32 cellular contexts compared by ENCODE assay signal in the genomic region with DNA sequence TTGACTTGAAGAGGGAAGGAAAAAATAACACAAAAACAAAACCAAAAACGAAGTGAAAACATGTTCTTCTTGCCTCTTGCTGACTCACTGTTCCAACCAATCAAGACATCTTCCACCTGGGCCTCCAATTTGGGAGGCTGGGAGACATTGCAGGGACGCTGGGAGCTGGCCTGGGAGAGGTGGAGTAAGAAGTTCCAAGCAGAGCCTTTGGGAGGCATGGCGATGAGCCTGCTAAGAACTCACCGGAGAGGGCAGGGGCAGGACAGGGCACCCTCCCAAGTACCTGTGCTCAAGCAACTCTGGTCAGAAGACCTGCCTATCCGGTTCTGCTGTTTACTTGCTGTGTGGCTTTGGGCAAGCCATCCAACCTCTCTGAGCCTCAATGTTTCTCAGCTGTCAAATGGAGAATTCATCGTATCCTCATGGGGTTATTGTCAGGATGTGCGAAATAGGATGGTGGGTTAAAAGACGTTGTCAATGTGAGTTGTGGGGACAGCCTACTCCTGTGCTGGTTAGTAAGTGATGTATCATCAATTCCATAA. TPM values are rescaled to one million over a fixed set of nuclear protein-coding genes. Genes with fewer than 3 reads are reported as not detected.
"Had no signal": no experiment of that assay in that cellular context is flagged by ENCODE, and none has a peak within 500 bp of the region (broad histone marks: within the 10 kb centered on the region; RNA-seq: fewer than 3 reads in every experiment).

No MANE protein-coding gene starts in this region.

- H3K27ac Mint-ChIP-seq: immature natural killer cell; naive thymus-derived CD4-positive, alpha-beta T cell; natural killer cell treated with Interleukin-12 subunit alpha and Interleukin-12 subunit beta and Interleukin-15 and Interleukin-18, amount 100 ng/mL, for 72 hours; stimulated activated naive B cell treated with anti-CD40 and anti-IgM and Interleukin-4, amounts not matched to agents 10 μg/mL and 1 μg/mL and 100 μg/mL, for 72 hours had no signal

- H3K9me3 Mint-ChIP-seq: immature natural killer cell; natural killer cell treated with Interleukin-12 subunit alpha and Interleukin-12 subunit beta and Interleukin-15 and Interleukin-18, amount 100 ng/mL, for 72 hours had no signal

- H3K9me3 ChIP-seq: heart left ventricle, left ventricle myocardium inferior, mucosa of descending colon, pancreas, prostate gland, stomach, testis, thyroid gland, upper lobe of right lung had no signal

- H3K36me3 Mint-ChIP-seq: naive thymus-derived CD4-positive, alpha-beta T cell; natural killer cell treated with Interleukin-12 subunit alpha and Interleukin-12 subunit beta and Interleukin-15 and Interleukin-18, amount 100 ng/mL, for 72 hours; stimulated activated naive B cell treated with anti-CD40 and anti-IgM and Interleukin-4, amounts not matched to agents 10 μg/mL and 1 μg/mL and 100 μg/mL, for 72 hours had no signal

- DNase-seq: heart left ventricle; hypothalamus; immature natural killer cell; kidney; left ventricle myocardium inferior; mesendoderm; midbrain; mucosa of descending colon; naive thymus-derived CD4-positive, alpha-beta T cell; pancreas; retina; right cardiac atrium; stimulated activated CD4-positive, alpha-beta T cell treated with anti-CD3 and anti-CD28 coated beads, Interleukin-12 subunit alpha, Interleukin-12 subunit beta, amount 100 ng/mL, for 4 hours; stimulated activated CD4-positive, alpha-beta T cell treated with anti-CD3 and anti-CD28 coated beads, Interleukin-15, amount 100 ng/mL, for 24 hours; stimulated activated CD4-positive, alpha-beta T cell treated with anti-CD3 and anti-CD28 coated beads, Interleukin-2, amount 100 ng/mL, for 24 hours; stimulated activated CD4-positive, alpha-beta T cell treated with anti-CD3 and anti-CD28 coated beads, Interleukin-4, amount 100 ng/mL, for 1 hour; stimulated activated naive B cell treated with anti-CD40 and anti-IgM and Interleukin-4, amounts not matched to agents 10 μg/mL and 1 μg/mL and 100 μg/mL, for 72 hours; stimulated activated naive CD8-positive, alpha-beta T cell treated with anti-CD3 and anti-CD28 coated beads, Interleukin-15, Interleukin-2, amounts not matched to agents 100 U/mL and 50 U/mL, for 24 hours; stomach; testis; thyroid gland; upper lobe of right lung had no signal

- H3K4me1 ChIP-seq: heart left ventricle, left ventricle myocardium inferior, pancreas, prostate gland, thyroid gland, upper lobe of right lung had no signal

- H3K4me1 Mint-ChIP-seq: immature natural killer cell; naive thymus-derived CD4-positive, alpha-beta T cell; stimulated activated naive B cell treated with anti-CD40 and anti-IgM and Interleukin-4, amounts not matched to agents 10 μg/mL and 1 μg/mL and 100 μg/mL, for 72 hours had no signal

- FAIRE-seq: islet of Langerhans, kidney, pancreas, urothelium cell line had no signal

- H3K4me3 Mint-ChIP-seq: immature natural killer cell; naive thymus-derived CD4-positive, alpha-beta T cell; natural killer cell treated with Interleukin-12 subunit alpha and Interleukin-12 subunit beta and Interleukin-15 and Interleukin-18, amount 100 ng/mL, for 72 hours; stimulated activated naive B cell treated with anti-CD40 and anti-IgM and Interleukin-4, amounts not matched to agents 10 μg/mL and 1 μg/mL and 100 μg/mL, for 72 hours had no signal

- ATAC-seq: heart left ventricle; mucosa of descending colon; naive thymus-derived CD4-positive, alpha-beta T cell; pancreas; right cardiac atrium; stimulated activated naive B cell treated with anti-CD40 and anti-IgM and Interleukin-4, amounts not matched to agents 10 μg/mL and 1 μg/mL and 100 μg/mL, for 72 hours; stimulated activated naive CD8-positive, alpha-beta T cell treated with anti-CD3 and anti-CD28 coated beads, Interleukin-15, Interleukin-2, amounts not matched to agents 100 U/mL and 50 U/mL, for 24 hours; upper lobe of right lung had no signal

- H3K27me3 ChIP-seq: pancreas, testis, thyroid gland had no signal

- H3K27ac ChIP-seq: left ventricle myocardium inferior, pancreas, prostate gland, testis, thyroid gland, upper lobe of right lung had no signal

- H3K4me3 ChIP-seq: heart left ventricle, left ventricle myocardium inferior, lung, mucosa of descending colon, pancreas, prostate gland, stomach, testis, thyroid gland, upper lobe of right lung had no signal

- H3K36me3 ChIP-seq: heart left ventricle, left ventricle myocardium inferior, pancreas, prostate gland, stomach, thyroid gland, upper lobe of right lung had no signal

RNA-seq across cellular contexts. Expression of a gene that starts 0.9 kb away (rescaled TPM):
- total RNA-seq: kidney; left ventricle myocardium inferior; myocyte; naive thymus-derived CD4-positive, alpha-beta T cell; natural killer cell treated with Interleukin-12 subunit alpha and Interleukin-12 subunit beta and Interleukin-15 and Interleukin-18, amount 100 ng/mL, for 72 hours; skeletal muscle tissue had no signal
- polyA plus RNA-seq: immature natural killer cell; naive thymus-derived CD4-positive, alpha-beta T cell; neural cell had no signal

RNA-seq across cellular contexts. Expression of a gene that starts 3.0 kb away (rescaled TPM):
- total RNA-seq: heart left ventricle; kidney; left ventricle myocardium inferior; lower leg skin; lung; mucosa of descending colon; myocyte; naive thymus-derived CD4-positive, alpha-beta T cell; natural killer cell treated with Interleukin-12 subunit alpha and Interleukin-12 subunit beta and Interleukin-15 and Interleukin-18, amount 100 ng/mL, for 72 hours; omental fat pad; pancreas; prostate gland; right cardiac atrium; skeletal muscle tissue; stomach; thyroid gland; upper lobe of right lung had no signal
- polyA plus RNA-seq: heart left ventricle; immature natural killer cell; lung; naive thymus-derived CD4-positive, alpha-beta T cell; neural cell; pancreas; right cardiac atrium; stomach had no signal

RNA-seq across cellular contexts. Expression of a gene that starts 33.5 kb away (rescaled TPM):
- total RNA-seq: kidney; lower leg skin; lung; naive thymus-derived CD4-positive, alpha-beta T cell; natural killer cell treated with Interleukin-12 subunit alpha and Interleukin-12 subunit beta and Interleukin-15 and Interleukin-18, amount 100 ng/mL, for 72 hours; omental fat pad; pancreas; prostate gland; stomach; thyroid gland; upper lobe of right lung had no signal
- polyA plus RNA-seq: immature natural killer cell; lung; naive thymus-derived CD4-positive, alpha-beta T cell; neural cell; pancreas; stomach had no signal
